ENCODE assay signal across 28 cellular contexts in the genomic region with DNA sequence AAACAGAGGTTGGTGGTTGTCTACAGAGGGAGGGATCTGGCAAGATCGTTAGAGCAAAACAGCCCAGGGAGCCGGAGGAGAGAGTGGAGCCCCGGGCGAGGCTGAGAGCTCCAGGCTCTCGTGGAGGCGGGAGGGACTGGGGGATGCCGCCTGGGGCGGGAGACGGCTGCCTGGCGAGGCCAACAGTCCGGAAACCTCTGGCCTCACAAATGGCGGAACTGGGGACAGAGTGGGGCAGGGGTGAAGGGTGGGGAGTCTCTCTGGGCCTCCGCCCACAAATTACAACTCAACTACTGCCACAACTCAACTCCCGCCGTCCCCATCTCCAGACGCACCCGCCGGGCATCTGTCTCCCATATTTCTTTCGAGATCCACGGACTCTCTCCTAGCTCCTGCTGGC. TPM values are rescaled to one million over a fixed set of nuclear protein-coding genes. Genes with fewer than 3 reads are reported as not detected.
"Had no signal": no experiment of that assay in that cellular context is flagged by ENCODE, and none has a peak within 500 bp of the region (broad histone marks: within the 10 kb centered on the region; RNA-seq: fewer than 3 reads in every experiment).

No MANE protein-coding gene starts in this region.

- H3K4me1 ChIP-seq: sigmoid colon, upper lobe of left lung had no signal

- H3K27ac Mint-ChIP-seq: activated naive CD8-positive, alpha-beta T cell treated with anti-CD3 and anti-CD28 coated beads, Interleukin-2, amount 50 U/mL, for 24 hours; memory B cell had no signal

- H3K4me3 Mint-ChIP-seq: activated naive CD8-positive, alpha-beta T cell treated with anti-CD3 and anti-CD28 coated beads, Interleukin-2, amount 50 U/mL, for 24 hours; memory B cell had no signal

- H3K9me3 Mint-ChIP-seq: activated naive CD8-positive, alpha-beta T cell treated with anti-CD3 and anti-CD28 coated beads, Interleukin-2, amount 50 U/mL, for 24 hours; memory B cell; neural crest cell had no signal

- H3K4me2 ChIP-seq: smooth muscle cell had no signal

- H3K9me3 ChIP-seq: sigmoid colon, thoracic aorta, upper lobe of left lung had no signal

- H3K27me3 Mint-ChIP-seq: activated naive CD8-positive, alpha-beta T cell treated with anti-CD3 and anti-CD28 coated beads, Interleukin-2, amount 50 U/mL, for 24 hours; memory B cell had no signal

- H3K27ac ChIP-seq: sigmoid colon, thoracic aorta, upper lobe of left lung had no signal

- H3K4me3 ChIP-seq: sigmoid colon, smooth muscle cell, thoracic aorta, upper lobe of left lung had no signal

- H3K27me3 ChIP-seq: sigmoid colon, upper lobe of left lung had no signal

- DNase-seq: activated CD4-positive, alpha-beta T cell treated with anti-CD3 and anti-CD28 coated beads for 4 hours; activated CD4-positive, alpha-beta T cell treated with anti-CD3 and anti-CD28 coated beads, Interleukin-2, amount 50 U/mL, for 48 hours; activated CD4-positive, CD25-positive, alpha-beta regulatory T cell; activated effector memory CD4-positive, alpha-beta T cell treated with anti-CD3 and anti-CD28 coated beads, Interleukin-2, amount 50 U/mL, for 16 hours; activated naive CD4-positive, alpha-beta T cell treated with anti-CD3 and anti-CD28 coated beads, Interleukin-2, amount 50 U/mL, for 16 hours; activated naive CD8-positive, alpha-beta T cell treated with anti-CD3 and anti-CD28 coated beads, Interleukin-2, amount 50 U/mL, for 24 hours; activated T-cell treated with anti-CD3 and anti-CD28 coated beads, Interleukin-2, amount 50 U/mL, for 48 hours; effector CD4-positive, alpha-beta T cell; erythroblast; foreskin fibroblast; kidney glomerular epithelial cell; posterior cingulate gyrus; sigmoid colon; stimulated activated CD4-positive, alpha-beta T cell treated with anti-CD3 and anti-CD28 coated beads, Interleukin-2, amount 100 ng/mL, for 48 hours; stimulated activated naive CD4-positive, alpha-beta T cell; T1000; upper lobe of left lung had no signal

- H3K4me1 Mint-ChIP-seq: activated naive CD8-positive, alpha-beta T cell treated with anti-CD3 and anti-CD28 coated beads, Interleukin-2, amount 50 U/mL, for 24 hours; memory B cell had no signal

- ATAC-seq: activated naive CD8-positive, alpha-beta T cell treated with anti-CD3 and anti-CD28 coated beads, Interleukin-2, amount 50 U/mL, for 24 hours had no signal

RNA-seq across cellular contexts. Expression of a gene that starts 47.7 kb away (rescaled TPM):
- total RNA-seq: activated CD8-positive, alpha-beta memory T cell treated with anti-CD3 and anti-CD28 coated beads for 36 hours; fibroblast of lung; glomerular endothelial cell; myocyte; renal cortical epithelial cell; smooth muscle cell; T-helper 1 cell treated with Interleukin-12 subunit alpha and Interleukin-12 subunit beta and Interleukin-4 antibody, amounts not matched to agents 30 ng/mL and 1 ng/mL, for 36 hours; thoracic aorta; upper lobe of left lung had no signal
- polyA plus RNA-seq: fibroblast of lung, liver, smooth muscle cell had no signal
